ENCODE assay signal across 11 cellular contexts in the genomic region with DNA sequence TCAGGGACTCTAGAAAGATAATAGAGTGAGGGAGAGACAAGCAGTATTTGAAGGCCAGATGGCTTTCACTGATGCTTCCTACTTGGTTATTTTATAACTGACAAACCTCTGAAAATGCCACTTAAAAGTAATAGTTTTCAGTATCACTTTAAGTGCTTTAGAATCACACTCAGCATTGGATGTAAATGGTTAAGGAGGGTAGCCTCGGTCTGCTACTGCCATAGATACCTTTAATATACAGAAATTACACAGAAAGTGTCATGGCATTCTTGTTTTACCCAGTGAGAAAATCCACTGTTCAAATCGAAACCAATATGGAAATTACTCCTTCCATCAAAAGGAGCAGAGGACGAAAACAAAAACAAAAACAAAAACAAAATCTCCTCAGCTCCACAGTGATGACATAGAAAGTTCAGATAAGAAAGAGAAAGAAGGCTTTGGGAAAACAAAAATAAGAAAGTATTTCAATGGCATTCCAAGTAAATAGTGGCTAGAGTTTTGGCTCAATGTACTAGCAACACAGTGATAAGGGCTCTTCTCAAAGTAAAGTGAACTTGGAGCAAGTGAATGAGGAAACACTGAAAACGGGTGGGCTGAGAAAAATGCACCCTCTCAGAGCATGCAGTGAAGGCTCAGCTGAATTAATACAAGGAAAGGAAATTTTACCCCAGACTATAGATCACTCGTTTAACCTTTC. TPM values are rescaled to one million over a fixed set of nuclear protein-coding genes. Genes with fewer than 3 reads are reported as not detected.
DNase-seq lines count a peak whose midpoint lies in the region; ATAC-seq lines count a peak whose summit lies in the region.
"Had no signal": no experiment of that assay in that cellular context is flagged by ENCODE, and none has a peak within 500 bp of the region (broad histone marks: within the 10 kb centered on the region; RNA-seq: fewer than 3 reads in every experiment).

No MANE protein-coding gene starts in this region.

- H4K20me1 ChIP-seq in BLaER1: no peaks in the 10 kb centered on the region

- peaks cover 66% of the 10 kb centered on the region for H3K4me1 Mint-ChIP-seq in activated T-helper 2 cell treated with anti-CD3 and anti-CD28 coated beads, Interferon-gamma antibody, Interleukin-2, Interleukin-4, amounts not matched to agents 10 μg/mL and 5 μg/mL and 100 μg/mL, durations not matched to agents 14 hours and 24 hours and 36 hours (ENCODE audit: low read depth)

- H3K4me2 ChIP-seq in BLaER1: peak overlapping the region; percentile 68

- intact Hi-C loops in activated T-helper 2 cell treated with anti-CD3 and anti-CD28 coated beads, Interferon-gamma antibody, Interleukin-2, Interleukin-4, amounts not matched to agents 10 μg/mL and 5 μg/mL and 100 μg/mL, durations not matched to agents 14 hours and 24 hours and 36 hours (cut with micrococcal nuclease): loop anchor here (1.0 to 5.0 kb wide), 3 partner anchors 9 to 193 kb away; partner anchors contain the start of gene HHLA2

- no peaks in the 10 kb centered on the region for H3K9me3 Mint-ChIP-seq in activated T-helper 2 cell treated with anti-CD3 and anti-CD28 coated beads, Interferon-gamma antibody, Interleukin-2, Interleukin-4, amounts not matched to agents 10 μg/mL and 5 μg/mL and 100 μg/mL, durations not matched to agents 14 hours and 24 hours and 36 hours
- H3K9me3 Mint-ChIP-seq: neural crest cell had no signal

- peaks cover 95% of the 10 kb centered on the region for H3K36me3 Mint-ChIP-seq in activated T-helper 2 cell treated with anti-CD3 and anti-CD28 coated beads, Interferon-gamma antibody, Interleukin-2, Interleukin-4, amounts not matched to agents 10 μg/mL and 5 μg/mL and 100 μg/mL, durations not matched to agents 14 hours and 24 hours and 36 hours (ENCODE audit: low read depth)

- ATAC-seq in GM19351 (IDR thresholded peaks at IDR 0.05; ENCODE audit: unreplicated experiment) (peak; percentile 35), HG03196 (IDR thresholded peaks at IDR 0.05; ENCODE audit: unreplicated experiment) (peak; percentile 47), HG02840 (IDR thresholded peaks at IDR 0.05; ENCODE audit: low FRiP score, unreplicated experiment) (no peak)

- peaks cover 8% of the 10 kb centered on the region; the same call in 1 of the 2 replicates for H3K9me3 ChIP-seq in BLaER1

- H3K27ac ChIP-seq in BLaER1: peak overlapping the region; percentile 59
- H3K27ac ChIP-seq: C4-2B had no signal

- peak overlapping the region; percentile 91 for H3K27ac Mint-ChIP-seq in activated T-helper 2 cell treated with anti-CD3 and anti-CD28 coated beads, Interferon-gamma antibody, Interleukin-2, Interleukin-4, amounts not matched to agents 10 μg/mL and 5 μg/mL and 100 μg/mL, durations not matched to agents 14 hours and 24 hours and 36 hours

- no peaks in the 10 kb centered on the region for H3K27me3 Mint-ChIP-seq in activated T-helper 2 cell treated with anti-CD3 and anti-CD28 coated beads, Interferon-gamma antibody, Interleukin-2, Interleukin-4, amounts not matched to agents 10 μg/mL and 5 μg/mL and 100 μg/mL, durations not matched to agents 14 hours and 24 hours and 36 hours (ENCODE audit: low read depth)

- H3K36me3 ChIP-seq in BLaER1: peaks cover 12% of the 10 kb centered on the region

- peak overlapping the region; percentile 5; the same call in 1 of the 2 replicates for H3K9ac ChIP-seq in BLaER1

- H3K27me3 ChIP-seq in BLaER1: no peaks in the 10 kb centered on the region

- H3K4me3 Mint-ChIP-seq in activated T-helper 2 cell treated with anti-CD3 and anti-CD28 coated beads, Interferon-gamma antibody, Interleukin-2, Interleukin-4, amounts not matched to agents 10 μg/mL and 5 μg/mL and 100 μg/mL, durations not matched to agents 14 hours and 24 hours and 36 hours (ENCODE audit: low read depth): peak overlapping the region; percentile 67
- H3K4me3 Mint-ChIP-seq: neural crest cell had no signal

- peaks cover 60% of the 10 kb centered on the region for H3K4me1 ChIP-seq in BLaER1

- no peak overlapping the region for H3K4me3 ChIP-seq in BLaER1

- DNase-seq in activated T-helper 2 cell treated with anti-CD3 and anti-CD28 coated beads, Interferon-gamma antibody, Interleukin-2, Interleukin-4, amounts not matched to agents 10 μg/mL and 5 μg/mL and 100 μg/mL, durations not matched to agents 14 hours and 24 hours and 36 hours (ENCODE audit: low spot score): no peak
- no peak for DNase-seq in NCI-H1092 treated with DMSO at 0.1 percent for 48 hours (lab: John Stamatoyannopoulos, UW)
- DNase-seq in superior temporal gyrus (ENCODE audit: extremely low spot score): no peak
- no peak for DNase-seq in Ammon's horn (ENCODE audit: low spot score)
- DNase-seq: NCI-H510A had no signal

RNA-seq across cellular contexts. Expression of gene CD47, which starts 43.2 kb away (rescaled TPM):
- total RNA-seq in activated T-helper 2 cell treated with anti-CD3 and anti-CD28 coated beads, Interferon-gamma antibody, Interleukin-2, Interleukin-4, amounts not matched to agents 10 μg/mL and 5 μg/mL and 100 μg/mL, durations not matched to agents 14 hours and 24 hours and 36 hours: 145 and 146 TPM in 2 replicates
